ENCODE assay signal across 23 cellular contexts in genomic region chr4:34973632-34974312, GRCh38.
"Had no signal": no experiment of that assay in that cellular context is flagged by ENCODE, and none has a peak within 500 bp of the region (broad histone marks: within the 10 kb centered on the region; RNA-seq: fewer than 3 reads in every experiment).

No MANE protein-coding gene starts in this region.

- H3K9me3 ChIP-seq: ovary, right lobe of liver, stomach, thyroid gland, tibial nerve, upper lobe of left lung, vagina had no signal

- H3K4me1 ChIP-seq: parathyroid adenoma, right lobe of liver, stomach, thyroid gland, tibial nerve, upper lobe of left lung, vagina had no signal

- H3K36me3 ChIP-seq: ovary, right lobe of liver, stomach, thoracic aorta, thyroid gland, tibial nerve, upper lobe of left lung, vagina had no signal

- H3K4me3 ChIP-seq: ovary, right lobe of liver, stomach, thoracic aorta, thyroid gland, tibial nerve, upper lobe of left lung, vagina had no signal

- H3K27ac ChIP-seq: ovary, parathyroid adenoma, right lobe of liver, stomach, thoracic aorta, thyroid gland, tibial nerve, upper lobe of left lung, vagina had no signal

- H3K79me2 ChIP-seq: parathyroid adenoma had no signal

- H3K27me3 ChIP-seq: ovary, right lobe of liver, stomach, thyroid gland, tibial nerve, upper lobe of left lung, vagina had no signal

- H2AFZ ChIP-seq: parathyroid adenoma had no signal

- H3K9ac ChIP-seq: parathyroid adenoma had no signal

- ATAC-seq: naive thymus-derived CD4-positive, alpha-beta T cell; natural killer cell; right cardiac atrium; right lobe of liver; stimulated activated effector memory CD8-positive, alpha-beta T cell treated with anti-CD3 and anti-CD28 coated beads, Interleukin-12 subunit alpha, Interleukin-12 subunit beta, amount 100 ng/mL, for 72 hours; stimulated activated naive B cell treated with anti-CD40 and anti-IgM and Interleukin-4, amounts not matched to agents 10 μg/mL and 1 μg/mL and 100 μg/mL, for 72 hours had no signal

- DNase-seq: naive thymus-derived CD4-positive, alpha-beta T cell; natural killer cell; occipital lobe; ovary; posterior cingulate gyrus; right cardiac atrium; right lobe of liver; small intestine; stimulated activated CD4-positive, alpha-beta T cell treated with anti-CD3 and anti-CD28 coated beads, Interleukin-15, amount 100 ng/mL, for 24 hours; stimulated activated CD4-positive, alpha-beta T cell treated with anti-CD3 and anti-CD28 coated beads, Interleukin-2, amount 100 ng/mL, for 24 hours; stimulated activated CD4-positive, alpha-beta T cell treated with anti-CD3 and anti-CD28 coated beads, Interleukin-2, amount 100 ng/mL, for 48 hours; stimulated activated CD4-positive, alpha-beta T cell treated with anti-CD3 and anti-CD28 coated beads, Interleukin-4, amount 100 ng/mL, for 24 hours; stimulated activated naive B cell treated with anti-CD40 and anti-IgM and Interleukin-4, amounts not matched to agents 10 μg/mL and 1 μg/mL and 100 μg/mL, for 72 hours; stimulated activated naive CD4-positive, alpha-beta T cell treated with Interleukin-2 at 50 U/mL for 16 hours; stomach; thyroid gland; trophoblast cell; upper lobe of left lung had no signal
